In the genomic region with DNA sequence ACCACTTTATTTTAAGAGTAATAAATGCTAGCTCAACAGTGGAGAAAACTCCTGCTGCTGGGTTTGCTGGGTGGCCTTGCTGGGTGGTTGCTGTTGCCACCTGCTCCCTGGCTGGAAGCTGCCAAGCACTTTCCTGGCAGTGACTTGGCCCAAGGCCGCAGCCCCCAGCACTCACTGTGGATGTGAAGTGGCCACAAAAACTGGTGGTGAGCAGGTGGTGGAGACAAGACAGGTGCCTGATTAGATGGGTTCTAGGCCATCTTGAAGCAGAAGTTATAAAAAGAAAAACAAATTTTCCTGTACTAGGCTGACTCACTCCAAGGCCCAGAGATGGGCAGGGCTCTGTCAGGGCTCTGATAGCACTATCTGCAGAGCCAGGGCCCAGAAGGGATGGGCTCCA, we compare ENCODE assay signal across 25 cellular contexts.
"Had no signal": no experiment of that assay in that cellular context is flagged by ENCODE, and none has a peak within 500 bp of the region (broad histone marks: within the 10 kb centered on the region; RNA-seq: fewer than 3 reads in every experiment).

No MANE protein-coding gene starts in this region.

- H3K4me1 ChIP-seq: left lung, lower lobe of right lung, pancreas, prostate gland, tibial nerve, upper lobe of left lung, vagina had no signal

- H3K4me2 ChIP-seq: hepatocyte had no signal

- H3K79me2 ChIP-seq: hepatocyte had no signal

- DNase-seq: kidney; left colon; left lung; lower lobe of right lung; mammary epithelial cell; mesenchymal stem cell; naive B cell; natural killer cell; pancreas; retina; right cardiac atrium; small intestine; stimulated activated CD4-positive, alpha-beta T cell treated with anti-CD3 and anti-CD28 coated beads, Interleukin-1b, Interleukin-23, amount 100 ng/mL, for 48 hours; stimulated activated CD4-positive, alpha-beta T cell treated with anti-CD3 and anti-CD28 coated beads, Interleukin-2, amount 100 ng/mL, for 48 hours; stimulated activated CD4-positive, alpha-beta T cell treated with anti-CD3 and anti-CD28 coated beads, Interleukin-4, amount 100 ng/mL, for 4 hours; stimulated activated CD8-positive, alpha-beta memory T cell treated with anti-CD3 and anti-CD28 coated beads, Interleukin-4, amount 100 ng/mL, for 48 hours; stimulated activated naive CD4-positive, alpha-beta T cell treated with Interleukin-2 at 50 U/mL for 16 hours; stimulated activated naive CD8-positive, alpha-beta T cell treated with anti-CD3 and anti-CD28 coated beads, Interleukin-15, amount 100 ng/mL, for 72 hours; substantia nigra; upper lobe of left lung had no signal

- H3K4me3 Mint-ChIP-seq: natural killer cell; stimulated activated memory B cell treated with anti-CD40 and anti-IgM and Interleukin-4, amounts not matched to agents 10 μg/mL and 1 μg/mL and 100 μg/mL, for 72 hours; stimulated activated naive CD8-positive, alpha-beta T cell treated with anti-CD3 and anti-CD28 coated beads, Interleukin-15, amount 100 ng/mL, for 72 hours had no signal

- H3K4me3 ChIP-seq: hepatocyte, left lung, lower lobe of right lung, pancreas, prostate gland, tibial nerve, upper lobe of left lung, vagina had no signal

- H3K36me3 ChIP-seq: left lung, lower lobe of right lung, pancreas, prostate gland, tibial nerve, upper lobe of left lung, vagina had no signal

- H3K4me1 Mint-ChIP-seq: naive B cell; natural killer cell; stimulated activated memory B cell treated with anti-CD40 and anti-IgM and Interleukin-4, amounts not matched to agents 10 μg/mL and 1 μg/mL and 100 μg/mL, for 72 hours; stimulated activated naive CD8-positive, alpha-beta T cell treated with anti-CD3 and anti-CD28 coated beads, Interleukin-15, amount 100 ng/mL, for 72 hours had no signal

- H3K27ac Mint-ChIP-seq: naive B cell; natural killer cell; stimulated activated memory B cell treated with anti-CD40 and anti-IgM and Interleukin-4, amounts not matched to agents 10 μg/mL and 1 μg/mL and 100 μg/mL, for 72 hours; stimulated activated naive CD8-positive, alpha-beta T cell treated with anti-CD3 and anti-CD28 coated beads, Interleukin-15, amount 100 ng/mL, for 72 hours had no signal

- H3K27me3 ChIP-seq: hepatocyte, pancreas, tibial nerve, upper lobe of left lung, vagina had no signal

- H3K9me3 ChIP-seq: prostate gland, vagina had no signal

- H2AFZ ChIP-seq: hepatocyte had no signal

- H3K27ac ChIP-seq: hepatocyte, left lung, lower lobe of right lung, pancreas, prostate gland, tibial nerve, upper lobe of left lung, vagina had no signal
